ENCODE assay signal across 8 cellular contexts in the genomic region with DNA sequence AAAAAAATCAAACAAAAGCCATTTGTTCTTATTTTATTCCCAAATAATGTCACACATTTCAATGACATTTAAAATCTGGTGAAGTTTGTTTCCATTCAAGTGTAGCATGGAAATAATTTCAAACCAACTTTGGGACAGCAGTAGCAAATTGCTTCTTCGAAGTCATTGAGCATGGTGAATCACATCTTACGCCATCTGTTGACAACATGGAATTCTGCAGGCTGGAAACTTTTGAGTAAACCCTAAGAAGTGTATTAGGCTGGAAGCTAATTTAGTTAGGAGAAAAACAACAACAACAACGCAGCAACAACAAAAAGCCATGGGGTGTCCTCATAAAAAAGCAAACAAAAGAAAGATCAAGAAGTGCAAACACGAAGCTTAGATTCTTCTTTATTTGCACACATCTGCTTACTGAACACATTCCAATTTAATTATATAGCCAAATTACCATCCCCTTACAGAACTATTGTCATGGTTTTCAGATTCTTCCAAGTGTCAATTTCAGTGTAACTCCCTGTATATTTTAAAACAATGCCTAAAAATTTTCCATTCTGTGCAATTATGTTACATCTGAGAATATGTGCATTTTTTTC.
A peak's percentile ranks its signal among the peaks of the same experiment; 100 is the strongest.
DNase-seq lines count a peak whose midpoint lies in the region; TF ChIP-seq lines count a peak whose summit lies in the region.

No MANE protein-coding gene starts in this region.

- peaks cover 2% of the 10 kb centered on the region for H3K4me1 Mint-ChIP-seq in endodermal cell

- H3K36me3 ChIP-seq in endodermal cell (ENCODE audit: control insufficient read depth, insufficient read depth, low read length) (no peaks in the 10 kb centered on the region), stomach (no peaks in the 10 kb centered on the region)

- TF ChIP-seq CTCF in AG09309 (IDR thresholded peaks at IDR 0.05; ENCODE audit: control insufficient read depth, insufficient read depth, low read depth, low read length, missing control alignments) (peak; percentile 7), GM20000 (IDR thresholded peaks at IDR 0.05; ENCODE audit: extremely low read depth, missing control alignments) (no peak), endodermal cell (conservative IDR thresholded peaks at IDR 0.05) (peak; percentile 75), stomach (IDR thresholded peaks at IDR 0.05) (peak in 4 of 7 experiments; percentile 11 to 44 (median 32))

- no peak overlapping the region for H3K4me3 Mint-ChIP-seq in endodermal cell

- intact Hi-C loops in stomach (cut with DNase I; ENCODE audit: low total_unique reads): no loop called here

- H3K27me3 ChIP-seq in endodermal cell (ENCODE audit: control insufficient read depth, insufficient read depth, low read length, poor library complexity, severe bottlenecking): no peaks in the 10 kb centered on the region
- H3K27me3 ChIP-seq in stomach: no peaks in the 10 kb centered on the region

- DNase-seq in AG09309 (ENCODE audit: low read depth): no peak
- peak; percentile 1 for DNase-seq in GM20000 (ENCODE audit: low spot score)
- peak; percentile 41 for DNase-seq in NCI-H460 (ENCODE audit: extremely low read depth, low read depth)
- DNase-seq in endodermal cell: peak; percentile 52
- no peak for DNase-seq in stomach
- DNase-seq in occipital lobe (lab: John Stamatoyannopoulos, UW): no peak
- DNase-seq in T-helper 9 cell: no peak
- no peak for DNase-seq in activated CD4-positive, CD25-positive, alpha-beta regulatory T cell (lab: John Stamatoyannopoulos, UW)

- H3K4me3 ChIP-seq in AG09309 (ENCODE audit: control insufficient read depth, low read depth, low read length): no peak overlapping the region
- no peak overlapping the region for H3K4me3 ChIP-seq in endodermal cell (ENCODE audit: low read length)
- H3K4me3 ChIP-seq in stomach: no peak overlapping the region

- H3K9ac ChIP-seq in endodermal cell (ENCODE audit: extremely low read depth, low read length, poor library complexity, severe bottlenecking): no peak overlapping the region

- H3K36me3 Mint-ChIP-seq in endodermal cell (ENCODE audit: low read depth): no peaks in the 10 kb centered on the region

- H3K27ac Mint-ChIP-seq in endodermal cell: no peak overlapping the region

- no peaks in the 10 kb centered on the region for H3K27me3 Mint-ChIP-seq in endodermal cell (ENCODE audit: insufficient read depth)

- H3K4me1 ChIP-seq in endodermal cell (ENCODE audit: control insufficient read depth, insufficient read depth, low read length) (no peaks in the 10 kb centered on the region), stomach (no peaks in the 10 kb centered on the region)

- WGBS in endodermal cell (ENCODE audit: insufficient coverage in 1 of 2, insufficient read length in 1 of 2), 2 experiments: 10 to 22% methylated on average over 4 of the region's 4 CpGs
- WGBS in stomach, 5 donors: 12 to 24% (median 20%) methylated on average over 4 of the region's 4 CpGs

- H3K9me3 ChIP-seq in endodermal cell (ENCODE audit: control insufficient read depth, low read length) (no peaks in the 10 kb centered on the region), stomach (no peaks in the 10 kb centered on the region)

- TF ChIP-seq EP300 in stomach (IDR thresholded peaks at IDR 0.05): no peak

- peaks cover 2% of the 10 kb centered on the region for H3K9me3 Mint-ChIP-seq in endodermal cell

- no peak for TF ChIP-seq POLR2A in stomach (IDR thresholded peaks at IDR 0.05)

- H3K27ac ChIP-seq in endodermal cell (ENCODE audit: low read depth, low read length) (no peak overlapping the region), stomach (no peak overlapping the region)

Comparison
In these comparisons a context has a peak if more than half of its experiments do, and no peak if none do; other contexts are left out.
1. DNase-seq: peak in GM20000 (single experiment), NCI-H460 (single experiment) and endodermal cell (single experiment); none in AG09309 (single experiment), stomach (single experiment), occipital lobe (single experiment), T-helper 9 cell (single experiment) and activated CD4-positive, CD25-positive, alpha-beta regulatory T cell (0 of 4).